In genomic region chr17:73091770-73092517, GRCh38 we compare ENCODE assay signal across 8 cellular contexts. TPM values are rescaled to one million over a fixed set of nuclear protein-coding genes. Genes with fewer than 3 reads are reported as not detected.
DNase-seq lines count a peak whose midpoint lies in the region; ATAC-seq, FAIRE-seq and TF ChIP-seq lines count a peak whose summit lies in the region.

No MANE protein-coding gene starts in this region.

- H3K36me3 Mint-ChIP-seq in Caco-2 (ENCODE audit: insufficient read depth, unreplicated experiment): peaks cover 6% of the 10 kb centered on the region

- H3K9me3 Mint-ChIP-seq in Caco-2 (ENCODE audit: unreplicated experiment): no peaks in the 10 kb centered on the region

- TF ChIP-seq CTCF in Caco-2 (IDR thresholded peaks at IDR 0.05; ENCODE audit: insufficient read depth in 1 of 2, low read depth in 1 of 2, low read length in 1 of 2, severe bottlenecking in 1 of 2, unreplicated experiment in 1 of 2): no peak
- TF ChIP-seq CTCF in MM.1S (IDR thresholded peaks at IDR 0.05; ENCODE audit: low read length): no peak
- TF ChIP-seq CTCF in pancreas (IDR thresholded peaks at IDR 0.05): no peak

- BruUV-seq in Caco-2 (replicated peaks; lab: Mats Ljungman, UMichigan): TSS peak; percentile 60

- no peaks in the 10 kb centered on the region for H3K9me2 ChIP-seq in MM.1S (replicated peaks; ENCODE audit: insufficient read depth, low read length)

- H3K4me3 Mint-ChIP-seq in Caco-2 (ENCODE audit: unreplicated experiment): peak overlapping the region; percentile 93

- H3K36me3 ChIP-seq in Caco-2 (ENCODE audit: control insufficient read depth, insufficient read depth, low read length) (no peaks in the 10 kb centered on the region), MM.1S (replicated peaks; ENCODE audit: insufficient read depth, low read length) (no peaks in the 10 kb centered on the region), pancreas (peaks cover 0 to 4% (median 0%) of the 10 kb centered on the region in 3 donors)

- no peaks in the 10 kb centered on the region for H4K20me1 ChIP-seq in MM.1S (ENCODE audit: insufficient read depth, low read length)

- no peaks in the 10 kb centered on the region for H3K27me3 Mint-ChIP-seq in Caco-2 (ENCODE audit: insufficient read depth, unreplicated experiment)

- peak; percentile 23 for ATAC-seq in GM19455 (IDR thresholded peaks at IDR 0.05; ENCODE audit: unreplicated experiment)
- peak; percentile 56 to 68 (median 62) for ATAC-seq in pancreas
- no peak for ATAC-seq in HG03354 (IDR thresholded peaks at IDR 0.05; ENCODE audit: poor library complexity, severe bottlenecking, unreplicated experiment)

- H2AFZ ChIP-seq in MM.1S (ENCODE audit: low read length): peak overlapping the region; percentile 96

- POLR2A ChIA-PET in Caco-2 (lab: Charles Lee): interaction anchor here (0.5 kb wide), 1 partner anchor 867 kb away, joined by 3 read pairs; no protein-coding TSS in a partner anchor

- H3K4me1 ChIP-seq in Caco-2 (0 out of 2 replicates have a peak, but pooled peaks cover 5% of the 10 kb centered on the region), MM.1S (ENCODE audit: low read length) (no peaks in the 10 kb centered on the region; the same call in 1 of the 2 replicates), pancreas (peaks cover 0 to 20% (median 6%) of the 10 kb centered on the region in 3 donors)

- intact Hi-C loops in Caco-2 (cut with micrococcal nuclease; ENCODE audit: unreplicated experiment) (loop anchor here (1.0 to 10.0 kb wide), 3 partner anchors 73 to 105 kb away; partner anchors contain the start of gene SSTR2), cardiac septum (cut with DNase I) (no loop called here), pancreas (cut with DNase I) (loop anchor here in 1 of 3 donors (10.0 kb wide), 1 partner anchor 87 kb away; no protein-coding TSS in a partner anchor)

- H3K27ac Mint-ChIP-seq in Caco-2 (ENCODE audit: unreplicated experiment): peak overlapping the region; percentile 82

- DNase-seq in Caco-2 (peak; percentile 45 to 60), MM.1S (no peak), cardiac septum (ENCODE audit: low spot score) (peak; percentile 60), pancreas (peak in 4 of 6 donors; percentile 29 to 54 (median 40))
- DNase-seq in activated T-helper 9 cell treated with anti-CD3 and anti-CD28 coated beads, Interleukin-2, amount 50 U/mL, for 16 hours (ENCODE audit: low read depth): peak; percentile 0
- DNase-seq in stimulated activated naive CD4-positive, alpha-beta T cell treated with Interleukin-2 at 50 U/mL for 16 hours (lab: John Stamatoyannopoulos, UW): no peak

- no peaks in the 10 kb centered on the region for H3K27me3 ChIP-seq in Caco-2 (replicated peaks; ENCODE audit: control insufficient read depth, insufficient read depth, low read length)
- H3K27me3 ChIP-seq in MM.1S (replicated peaks; ENCODE audit: insufficient read depth, low read length): no peaks in the 10 kb centered on the region
- H3K27me3 ChIP-seq in pancreas: no peaks in the 10 kb centered on the region

- no peaks in the 10 kb centered on the region for H3K9me3 ChIP-seq in Caco-2
- H3K9me3 ChIP-seq in MM.1S (replicated peaks; ENCODE audit: insufficient read depth, low read length): no peaks in the 10 kb centered on the region
- H3K9me3 ChIP-seq in pancreas: no peaks in the 10 kb centered on the region

- 3 to 4% methylated on average over 20 of the region's 20 CpGs for WGBS in pancreas, 2 donors

- H3K4me3 ChIP-seq in Caco-2 (ENCODE audit: low read depth, low read length): peak overlapping the region; percentile 66
- peak overlapping the region; percentile 77 for H3K4me3 ChIP-seq in MM.1S (ENCODE audit: low read length)
- H3K4me3 ChIP-seq in pancreas: peak overlapping the region; percentile 23 to 68 (median 64)

- FAIRE-seq in pancreas (lab: Jason Lieb, UNC): no peak

- H3K27ac ChIP-seq in MM.1S (ENCODE audit: low read length) (no peak overlapping the region), pancreas (peak overlapping the region in 3 of 4 donors; percentile 25 to 57 (median 33))

- H3K4me1 Mint-ChIP-seq in Caco-2 (ENCODE audit: low read depth, unreplicated experiment): no peaks in the 10 kb centered on the region

- peak overlapping the region; percentile 66 for H3K9ac ChIP-seq in MM.1S (ENCODE audit: low read length)

- CTCF ChIA-PET in Caco-2 (lab: Charles Lee): interaction anchor here (0.6 to 1.5 kb wide), 6 partner anchors 97 to 535 kb away, joined by 3 to 4 read pairs (median 3); no protein-coding TSS in a partner anchor

- H3K4me2 ChIP-seq in MM.1S (ENCODE audit: low read depth, low read length): peak overlapping the region; percentile 77

- peaks cover 5% of the 10 kb centered on the region; the same call in 1 of the 2 replicates for H3K79me2 ChIP-seq in MM.1S (ENCODE audit: low read length)

- H3F3A ChIP-seq in MM.1S (ENCODE audit: insufficient read depth, low read length): no peaks in the 10 kb centered on the region

RNA-seq across cellular contexts. Expression of gene SLC39A11, which starts 0.5 kb away (rescaled TPM):
- 24.9 and 26.4 TPM in 2 replicates for total RNA-seq in Caco-2 (2022)
- 7.2 TPM for total RNA-seq in cardiac septum
- total RNA-seq in pancreas: 10 to 100 TPM; 16.7 to 32.9 (median 21.1) TPM
- 10 to 100 TPM in 1 of 2 donors, 1 to 10 TPM in 1; 7.9 to 11.4 TPM for polyA plus RNA-seq in pancreas

Comparison
In these comparisons a context has a peak if more than half of its experiments do, and no peak if none do; other contexts are left out.
1. DNase-seq: peak in Caco-2 (2 of 2), activated T-helper 9 cell treated with anti-CD3 and anti-CD28 coated beads, Interleukin-2, amount 50 U/mL, for 16 hours (single experiment), cardiac septum (single experiment) and pancreas (4 of 6); none in MM.1S (single experiment) and stimulated activated naive CD4-positive, alpha-beta T cell treated with Interleukin-2 at 50 U/mL for 16 hours (single experiment).
2. Peak in every context shown above with its lines, with median percentiles within 50 percentile points of each other: H3K4me3 ChIP-seq.